In the genomic region with DNA sequence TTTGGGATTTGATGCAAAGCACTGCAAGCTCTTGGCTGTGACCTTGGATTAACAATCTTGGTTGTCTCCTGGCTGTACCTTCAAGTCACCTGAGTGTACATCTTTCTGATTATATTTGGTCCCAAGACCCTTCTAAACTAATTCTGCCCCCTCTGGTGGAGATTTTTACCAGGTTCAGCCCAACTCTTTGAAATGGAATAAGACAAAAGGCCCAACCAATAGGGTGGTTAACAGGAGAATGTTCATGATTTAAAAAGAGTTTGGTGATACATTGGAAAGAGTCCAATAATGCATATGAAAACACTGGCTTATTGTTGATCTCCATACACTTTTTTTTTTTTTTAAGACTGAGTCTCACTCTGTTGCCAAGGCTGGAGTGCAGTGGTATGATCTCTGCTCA, we compare ENCODE assay signal across 1 cellular context.
TF ChIP-seq lines count a peak whose summit lies in the region.

No MANE protein-coding gene starts in this region.

TF ChIP-seq in H1, 55 proteins besides CTCF, POLR2A, EP300 and RAD21:
- TF ChIP-seq ZNF274 (IDR thresholded peaks at IDR 0.05; ENCODE audit: borderline replicate concordance, extremely low read depth, low read length): no peak
- no peak for TF ChIP-seq SRF (IDR thresholded peaks at IDR 0.05; ENCODE audit: low read depth, low read length)
- TF ChIP-seq RBBP5 (IDR thresholded peaks at IDR 0.05; ENCODE audit: borderline replicate concordance, low read depth, low read length): no peak
- no peak for TF ChIP-seq YY1 (IDR thresholded peaks at IDR 0.05; ENCODE audit: low read depth, low read length)
- TF ChIP-seq EGR1 (IDR thresholded peaks at IDR 0.05; ENCODE audit: borderline replicate concordance, low read depth, low read length): no peak
- TF ChIP-seq RNF2 (IDR thresholded peaks at IDR 0.05; ENCODE audit: borderline replicate concordance, low read depth, low read length, missing control alignments, poor library complexity, severe bottlenecking): no peak
- TF ChIP-seq SP1 (IDR thresholded peaks at IDR 0.05; ENCODE audit: low read depth, low read length): no peak
- TF ChIP-seq SAP30 (IDR thresholded peaks at IDR 0.05; ENCODE audit: insufficient read depth, insufficient replicate concordance, low read length): no peak
- TF ChIP-seq EZH2 (IDR thresholded peaks at IDR 0.05; ENCODE audit: low read depth, low read length, severe bottlenecking): no peak
- TF ChIP-seq CBX5 (IDR thresholded peaks at IDR 0.05; ENCODE audit: low read depth, low read length): no peak
- TF ChIP-seq BACH1 (IDR thresholded peaks at IDR 0.05; ENCODE audit: low read length): no peak
